Comparison of ENCODE assay signal across 23 cellular contexts in genomic region chr19:56642711-56643459, GRCh38. TPM values are rescaled to one million over a fixed set of nuclear protein-coding genes. Genes with fewer than 3 reads are reported as not detected.
"Had no signal": no experiment of that assay in that cellular context is flagged by ENCODE, and none has a peak within 500 bp of the region (broad histone marks: within the 10 kb centered on the region; RNA-seq: fewer than 3 reads in every experiment).

Gene SMIM17 (plus strand): TSS chr19:56643159. CDS start chr19:56645668, 2,509 bp downstream.

- H3K4me2 ChIP-seq: KMS-11 had no signal

- H3K9me3 ChIP-seq: adrenal gland had no signal

- H3K9ac ChIP-seq: KMS-11 had no signal

- H3K36me3 ChIP-seq: adrenal gland, breast epithelium had no signal

- H3K27ac ChIP-seq: adrenal gland, breast epithelium, KMS-11, VCaP had no signal

- H3K4me1 ChIP-seq: adrenal gland, breast epithelium had no signal

- DNase-seq: activated CD4-positive, alpha-beta memory T cell treated with anti-CD3 and anti-CD28 coated beads, Interleukin-2, amount 10 ng/mL, durations not matched to agents 7 days and 5 days; activated CD4-positive, alpha-beta T cell treated with anti-CD3 and anti-CD28 coated beads for 36 hours; activated CD4-positive, alpha-beta T cell treated with anti-CD3 and anti-CD28 coated beads, Interleukin-2, amount 50 U/mL, for 1 hour; activated CD8-positive, alpha-beta memory T cell treated with anti-CD3 and anti-CD28 coated beads, Interleukin-2, amount 50 U/mL, for 4 hours; activated naive CD4-positive, alpha-beta T cell treated with anti-CD3 and anti-CD28 coated beads, Interleukin-2, amount 50 U/mL, for 16 hours; activated naive CD8-positive, alpha-beta T cell treated with anti-CD3 and anti-CD28 coated beads, Interleukin-2, amount 10 ng/mL, durations not matched to agents 7 days and 5 days; adrenal gland; NCI-H1092; NCI-H1417; NCI-H1930; NCI-H2107; NCI-H2171 treated with DMSO at 0.1 percent for 48 hours; NCI-H226; NCI-H526; NCI-H82; SIG-M5; T-helper 1 cell had no signal

- H3K4me3 ChIP-seq: adrenal gland, breast epithelium had no signal

- ATAC-seq: activated CD4-positive, alpha-beta T cell treated with anti-CD3 and anti-CD28 coated beads for 36 hours had no signal

RNA-seq across cellular contexts. Expression of gene SMIM17, which starts in this region (rescaled TPM):
- total RNA-seq: activated CD4-positive, alpha-beta T cell treated with anti-CD3 and anti-CD28 coated beads for 36 hours; MCF 10A; OCI-LY7; T-helper 2 cell treated with Interferon-gamma antibody and Interleukin-4, amounts not matched to agents 100 ng/mL and 5 ng/mL, for 36 hours had no signal
